Comparison of ENCODE assay signal across 18 cellular contexts in the genomic region with DNA sequence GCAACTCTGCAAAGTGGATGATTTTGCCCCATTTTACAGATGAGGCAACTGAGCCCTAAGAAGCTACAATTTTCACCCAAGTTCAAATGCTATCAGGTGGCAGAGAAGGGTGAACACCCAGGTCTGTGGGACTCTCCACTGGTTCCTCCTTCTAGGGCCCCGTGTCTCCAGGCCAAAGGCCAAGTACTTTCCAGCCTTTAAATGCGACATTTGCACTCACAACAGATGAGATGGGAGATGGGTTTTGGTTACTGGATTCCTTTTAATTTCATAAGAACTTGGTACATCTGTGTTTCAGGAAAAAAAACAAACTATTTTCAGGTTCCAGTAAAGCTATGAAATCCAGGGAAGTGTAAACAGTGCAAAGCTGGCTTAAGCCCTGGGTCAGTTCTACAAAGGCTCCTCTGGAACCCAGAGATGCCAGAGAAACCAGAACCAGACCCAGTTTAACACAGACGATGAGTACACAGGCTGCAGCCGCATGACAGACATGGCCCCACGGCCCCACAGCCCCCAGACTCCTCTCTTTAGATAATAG.
DNase-seq lines count a peak whose midpoint lies in the region; ATAC-seq and TF ChIP-seq lines count a peak whose summit lies in the region.
"Had no signal": no experiment of that assay in that cellular context is flagged by ENCODE, and none has a peak within 500 bp of the region (broad histone marks: within the 10 kb centered on the region; RNA-seq: fewer than 3 reads in every experiment).

No MANE protein-coding gene starts in this region.

- H3K79me2 ChIP-seq in osteoblast (ENCODE audit: insufficient read depth, low read length), result no peaks in the 10 kb centered on the region

- H2AFZ ChIP-seq in osteoblast (ENCODE audit: low read length), result peak overlapping the region; percentile 75

- DNase-seq in Caco-2 (peak in 1 of 2 experiments; percentile 70), adipocyte (ENCODE audit: low read depth) (peak; percentile 89), foreskin fibroblast (peak; percentile 31 to 66), osteoblast (ENCODE audit: insufficient read length, low spot score, missing footprints) (no peak), GM10248 (ENCODE audit: extremely low spot score) (no peak), spleen (no peak), coronary artery (ENCODE audit: low spot score) (no peak)
- DNase-seq: activated CD4-positive, alpha-beta memory T cell treated with anti-CD3 and anti-CD28 coated beads for 36 hours; activated naive CD8-positive, alpha-beta T cell treated with anti-CD3 and anti-CD28 coated beads, Interleukin-2, amount 10 ng/mL, durations not matched to agents 7 days and 5 days; activated T-cell treated with anti-CD3 and anti-CD28 coated beads, Interleukin-2, amount 50 U/mL, for 4 hours; H9; immature natural killer cell; MV-4-11; NCI-H82; thyroid gland had no signal

- CTCF ChIA-PET in Caco-2 (lab: Charles Lee) (no interaction called here), GM10248 (lab: Yijun Ruan, JAX) (no interaction called here)

- peak overlapping the region; percentile 43 for H3K27ac Mint-ChIP-seq in Caco-2 (ENCODE audit: unreplicated experiment)
- H3K27ac Mint-ChIP-seq: activated CD4-positive, alpha-beta memory T cell treated with anti-CD3 and anti-CD28 coated beads for 36 hours; activated naive CD8-positive, alpha-beta T cell treated with anti-CD3 and anti-CD28 coated beads, Interleukin-2, amount 10 ng/mL, durations not matched to agents 7 days and 5 days had no signal

- no peak for ATAC-seq in HG02970 (IDR thresholded peaks at IDR 0.05; ENCODE audit: low FRiP score, unreplicated experiment)
- ATAC-seq: activated T-cell treated with anti-CD3 and anti-CD28 coated beads, Interleukin-2, amount 50 U/mL, for 4 hours had no signal

- H3K9me3 ChIP-seq in Caco-2 (no peaks in the 10 kb centered on the region), adipocyte (ENCODE audit: control insufficient read depth, low read length) (no peaks in the 10 kb centered on the region), osteoblast (ENCODE audit: low read depth, low read length) (no peaks in the 10 kb centered on the region), spleen (no peaks in the 10 kb centered on the region)
- H3K9me3 ChIP-seq: BLaER1, thyroid gland had no signal

- BruUV-seq in Caco-2 (replicated peaks; lab: Mats Ljungman, UMichigan), result no TSS peak

- no peak overlapping the region for H3K27ac ChIP-seq in osteoblast (ENCODE audit: low read depth, low read length)
- no peak overlapping the region for H3K27ac ChIP-seq in spleen
- no peak overlapping the region for H3K27ac ChIP-seq in coronary artery
- H3K27ac ChIP-seq: BLaER1, thyroid gland had no signal

- H3K4me3 ChIP-seq in Caco-2 (ENCODE audit: low read depth, low read length), result no peak overlapping the region
- H3K4me3 ChIP-seq in adipocyte (ENCODE audit: low read length), result peak overlapping the region; percentile 15
- no peak overlapping the region for H3K4me3 ChIP-seq in foreskin fibroblast (ENCODE audit: low read depth in 1 of 2, low read length in 2 of 2)
- no peak overlapping the region for H3K4me3 ChIP-seq in osteoblast (ENCODE audit: insufficient read depth, low read length)
- H3K4me3 ChIP-seq in spleen, result no peak overlapping the region
- no peak overlapping the region for H3K4me3 ChIP-seq in coronary artery
- H3K4me3 ChIP-seq: BLaER1, thyroid gland had no signal

- TF ChIP-seq CTCF in Caco-2 (IDR thresholded peaks at IDR 0.05; ENCODE audit: insufficient read depth in 1 of 2, low read depth in 1 of 2, low read length in 1 of 2, severe bottlenecking in 1 of 2, unreplicated experiment in 1 of 2) (no peak), foreskin fibroblast (IDR thresholded peaks at IDR 0.05; ENCODE audit: low read depth, low read length) (no peak), osteoblast (IDR thresholded peaks at IDR 0.05; ENCODE audit: extremely low read depth, low read depth, low read length) (no peak), GM10248 (IDR thresholded peaks at IDR 0.05; ENCODE audit: control extremely low read depth, extremely low read depth, low read depth, missing control alignments) (no peak), spleen (IDR thresholded peaks at IDR 0.05 in 8 of 11, conservative IDR thresholded peaks at IDR 0.05 in 3 of 11) (no peak), coronary artery (IDR thresholded peaks at IDR 0.05) (no peak)

- H3K4me1 Mint-ChIP-seq in Caco-2 (ENCODE audit: low read depth, unreplicated experiment), result peaks cover 25% of the 10 kb centered on the region
- H3K4me1 Mint-ChIP-seq: activated naive CD8-positive, alpha-beta T cell treated with anti-CD3 and anti-CD28 coated beads, Interleukin-2, amount 10 ng/mL, durations not matched to agents 7 days and 5 days; immature natural killer cell had no signal

- no peaks in the 10 kb centered on the region for H3K27me3 Mint-ChIP-seq in Caco-2 (ENCODE audit: insufficient read depth, unreplicated experiment)

- TF ChIP-seq POLR2A in spleen (IDR thresholded peaks at IDR 0.05), result no peak

- intact Hi-C loops in Caco-2 (cut with micrococcal nuclease; ENCODE audit: unreplicated experiment) (no loop called here), spleen (cut with DNase I; ENCODE audit: low total_unique reads) (no loop called here)

- H3K9me3 Mint-ChIP-seq in Caco-2 (ENCODE audit: unreplicated experiment), result no peaks in the 10 kb centered on the region
- H3K9me3 Mint-ChIP-seq: activated CD4-positive, alpha-beta memory T cell treated with anti-CD3 and anti-CD28 coated beads for 36 hours; activated naive CD8-positive, alpha-beta T cell treated with anti-CD3 and anti-CD28 coated beads, Interleukin-2, amount 10 ng/mL, durations not matched to agents 7 days and 5 days; activated T-cell treated with anti-CD3 and anti-CD28 coated beads, Interleukin-2, amount 50 U/mL, for 4 hours; H9; immature natural killer cell; neural crest cell had no signal

- H3K36me3 ChIP-seq in Caco-2 (ENCODE audit: control insufficient read depth, insufficient read depth, low read length) (no peaks in the 10 kb centered on the region), adipocyte (ENCODE audit: control insufficient read depth, insufficient read depth, low read length, severe bottlenecking) (no peaks in the 10 kb centered on the region), osteoblast (ENCODE audit: insufficient read depth, low read length) (no peaks in the 10 kb centered on the region), spleen (no peaks in the 10 kb centered on the region)
- H3K36me3 ChIP-seq: BLaER1, thyroid gland had no signal

- no peak overlapping the region for H3K4me2 ChIP-seq in osteoblast (ENCODE audit: insufficient read depth, low read length)
- H3K4me2 ChIP-seq: BLaER1 had no signal

- 61 to 84% (median 73%) methylated on average over 5 of the region's 5 CpGs for WGBS in spleen, 5 donors

- POLR2A ChIA-PET in Caco-2 (lab: Charles Lee) (no interaction called here), GM10248 (lab: Yijun Ruan, JAX) (no interaction called here)

- H3K4me1 ChIP-seq in Caco-2, result peaks cover 14% of the 10 kb centered on the region; the same call in 1 of the 2 replicates
- peaks cover 15% of the 10 kb centered on the region for H3K4me1 ChIP-seq in adipocyte (ENCODE audit: control insufficient read depth, insufficient read depth, low read length)
- no peaks in the 10 kb centered on the region for H3K4me1 ChIP-seq in osteoblast (ENCODE audit: insufficient read depth, low read length)
- peaks cover 0 to 8% (median 0%) of the 10 kb centered on the region in 6 donors for H3K4me1 ChIP-seq in spleen
- H3K4me1 ChIP-seq: BLaER1 had no signal

- H3K27me3 ChIP-seq in Caco-2 (replicated peaks; ENCODE audit: control insufficient read depth, insufficient read depth, low read length), result no peaks in the 10 kb centered on the region
- H3K27me3 ChIP-seq in adipocyte (replicated peaks; ENCODE audit: control insufficient read depth, insufficient read depth, low read length), result no peaks in the 10 kb centered on the region
- H3K27me3 ChIP-seq in osteoblast (ENCODE audit: insufficient read depth, low read length), result no peaks in the 10 kb centered on the region
- no peaks in the 10 kb centered on the region for H3K27me3 ChIP-seq in spleen (replicated peaks in 1 of 7)
- H3K27me3 ChIP-seq: BLaER1, thyroid gland had no signal

- no peaks in the 10 kb centered on the region for H3K36me3 Mint-ChIP-seq in Caco-2 (ENCODE audit: insufficient read depth, unreplicated experiment)
- H3K36me3 Mint-ChIP-seq: activated naive CD8-positive, alpha-beta T cell treated with anti-CD3 and anti-CD28 coated beads, Interleukin-2, amount 10 ng/mL, durations not matched to agents 7 days and 5 days; immature natural killer cell had no signal

- peak overlapping the region; percentile 66 for H3K9ac ChIP-seq in adipocyte (ENCODE audit: low read length)
- H3K9ac ChIP-seq: BLaER1 had no signal

- H3K4me3 Mint-ChIP-seq in Caco-2 (ENCODE audit: unreplicated experiment), result peak overlapping the region; percentile 30
- H3K4me3 Mint-ChIP-seq: activated CD4-positive, alpha-beta memory T cell treated with anti-CD3 and anti-CD28 coated beads for 36 hours; activated naive CD8-positive, alpha-beta T cell treated with anti-CD3 and anti-CD28 coated beads, Interleukin-2, amount 10 ng/mL, durations not matched to agents 7 days and 5 days; activated T-cell treated with anti-CD3 and anti-CD28 coated beads, Interleukin-2, amount 50 U/mL, for 4 hours; H9; immature natural killer cell; neural crest cell had no signal

- no peaks in the 10 kb centered on the region for H4K20me1 ChIP-seq in osteoblast (ENCODE audit: insufficient read depth, low read length)
- H4K20me1 ChIP-seq: BLaER1 had no signal

Comparison
In these comparisons a context has a peak if more than half of its experiments do, and no peak if none do; other contexts are left out.
1. DNase-seq: peak in adipocyte (single experiment) and foreskin fibroblast (2 of 2); none in osteoblast (single experiment), GM10248 (single experiment), spleen (single experiment) and coronary artery (single experiment).